26 cellular contexts compared by ENCODE assay signal in genomic region chr13:108558489-108558888, GRCh38.
"Had no signal": no experiment of that assay in that cellular context is flagged by ENCODE, and none has a peak within 500 bp of the region (broad histone marks: within the 10 kb centered on the region; RNA-seq: fewer than 3 reads in every experiment).

No MANE protein-coding gene starts in this region.

- H3K9ac ChIP-seq: parathyroid adenoma had no signal

- H3K27ac ChIP-seq: ovary, parathyroid adenoma, psoas muscle, right lobe of liver, sigmoid colon, suprapubic skin, testis, tibial artery, transverse colon, upper lobe of right lung, uterus had no signal

- H2AFZ ChIP-seq: parathyroid adenoma had no signal

- H3K9me3 ChIP-seq: ovary, psoas muscle, right lobe of liver, sigmoid colon, suprapubic skin, testis, tibial artery, transverse colon, upper lobe of right lung, uterus had no signal

- ATAC-seq: naive thymus-derived CD8-positive, alpha-beta T cell; natural killer cell treated with Interleukin-12 subunit alpha and Interleukin-12 subunit beta and Interleukin-15 and Interleukin-18, amount 100 ng/mL, for 72 hours; psoas muscle; right cardiac atrium; stimulated activated effector memory CD8-positive, alpha-beta T cell treated with anti-CD3 and anti-CD28 coated beads, Interleukin-12 subunit alpha, Interleukin-12 subunit beta, amount 100 ng/mL, for 72 hours; stimulated activated naive B cell treated with anti-CD40 and anti-IgM and Interleukin-4, amounts not matched to agents 10 μg/mL and 1 μg/mL and 100 μg/mL, for 72 hours; stimulated activated naive CD8-positive, alpha-beta T cell treated with anti-CD3 and anti-CD28 coated beads, Interleukin-15, amount 100 ng/mL, for 72 hours; stimulated activated naive CD8-positive, alpha-beta T cell treated with anti-CD3 and anti-CD28 coated beads, Interleukin-15, Interleukin-2, amounts not matched to agents 100 U/mL and 50 U/mL, for 24 hours; upper lobe of right lung had no signal

- H3K36me3 ChIP-seq: ovary, right lobe of liver, sigmoid colon, suprapubic skin, tibial artery, transverse colon, upper lobe of right lung, uterus had no signal

- H3K4me3 ChIP-seq: ovary, psoas muscle, right lobe of liver, sigmoid colon, suprapubic skin, testis, tibial artery, transverse colon, upper lobe of right lung, uterus had no signal

- H3K27me3 ChIP-seq: ovary, right lobe of liver, sigmoid colon, suprapubic skin, testis, tibial artery, transverse colon, upper lobe of right lung, uterus had no signal

- DNase-seq: naive thymus-derived CD8-positive, alpha-beta T cell; nephron progenitor cell; occipital lobe; ovary; psoas muscle; right cardiac atrium; right lobe of liver; sigmoid colon; small intestine; stimulated activated CD4-positive, alpha-beta T cell treated with anti-CD3 and anti-CD28 coated beads, Interleukin-15, amount 100 ng/mL, for 24 hours; stimulated activated CD4-positive, alpha-beta T cell treated with anti-CD3 and anti-CD28 coated beads, Interleukin-2, amount 100 ng/mL, for 24 hours; stimulated activated CD4-positive, alpha-beta T cell treated with anti-CD3 and anti-CD28 coated beads, Interleukin-2, amount 100 ng/mL, for 48 hours; stimulated activated CD4-positive, alpha-beta T cell treated with anti-CD3 and anti-CD28 coated beads, Interleukin-4, amount 100 ng/mL, for 24 hours; stimulated activated naive B cell treated with anti-CD40 and anti-IgM and Interleukin-4, amounts not matched to agents 10 μg/mL and 1 μg/mL and 100 μg/mL, for 72 hours; stimulated activated naive CD8-positive, alpha-beta T cell treated with anti-CD3 and anti-CD28 coated beads, Interleukin-15, amount 100 ng/mL, for 72 hours; stimulated activated naive CD8-positive, alpha-beta T cell treated with anti-CD3 and anti-CD28 coated beads, Interleukin-15, Interleukin-2, amounts not matched to agents 100 U/mL and 50 U/mL, for 24 hours; substantia nigra; testis; tibial artery; transverse colon; upper lobe of right lung; uterus had no signal

- H3K4me1 ChIP-seq: parathyroid adenoma, psoas muscle, sigmoid colon, suprapubic skin, testis, tibial artery, transverse colon, upper lobe of right lung, uterus had no signal
